In the genomic region with DNA sequence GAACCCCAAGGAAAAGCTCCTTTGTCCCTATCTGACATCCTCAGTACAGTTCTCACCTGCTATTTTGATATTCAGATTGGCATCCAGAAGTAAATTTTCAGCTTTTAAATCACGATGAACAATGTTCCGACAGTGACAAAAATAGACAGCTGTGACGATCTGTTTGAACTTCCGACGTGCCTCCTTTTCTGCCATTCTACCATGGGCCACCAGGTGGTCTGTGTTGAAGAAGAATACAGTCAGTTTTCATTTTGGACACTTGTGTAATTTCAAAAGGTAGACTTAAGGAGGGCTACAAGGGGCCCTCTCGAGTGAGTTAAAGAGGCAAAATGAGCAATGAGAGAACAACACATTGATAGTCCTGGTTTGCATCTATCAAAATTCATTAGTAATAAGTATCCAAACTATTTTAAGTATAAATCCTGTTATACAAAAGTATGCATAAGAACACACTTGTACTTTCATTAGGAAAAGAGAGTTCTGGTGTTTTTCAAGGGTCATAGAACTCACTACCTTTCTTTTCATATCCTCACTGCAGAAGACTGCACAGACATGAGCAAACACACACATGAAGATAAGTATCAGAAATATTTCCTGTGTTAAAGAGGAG, we compare ENCODE assay signal across 8 cellular contexts.
DNase-seq lines count a peak whose midpoint lies in the region; ATAC-seq and TF ChIP-seq lines count a peak whose summit lies in the region.

No MANE protein-coding gene starts in this region.

- DNase-seq in GM13976 (ENCODE audit: low spot score), result no peak
- peak; percentile 25 for DNase-seq in SK-MEL-5 (ENCODE audit: low read depth, low spot score)
- no peak for DNase-seq in breast epithelium (ENCODE audit: low spot score in 2 of 2)
- no peak for DNase-seq in spleen
- DNase-seq in NCI-H1694 treated with DMSO at 0.1 percent for 48 hours (lab: John Stamatoyannopoulos, UW), result no peak
- DNase-seq in GDM1 (lab: John Stamatoyannopoulos, UW), result no peak
- no peak for DNase-seq in anterior cingulate cortex (lab: John Stamatoyannopoulos, UW)

- 34 to 60% (median 45%) methylated on average over 6 of the region's 6 CpGs for WGBS in spleen, 5 donors

- ATAC-seq in GM19467 (IDR thresholded peaks at IDR 0.05; ENCODE audit: unreplicated experiment), result no peak

- H3K4me3 ChIP-seq in breast epithelium, result no peak overlapping the region
- H3K4me3 ChIP-seq in spleen, result no peak overlapping the region

- intact Hi-C loops in breast epithelium (cut with DNase I; ENCODE audit: low total_unique reads) (no loop called here), spleen (cut with DNase I; ENCODE audit: low total_unique reads) (no loop called here)

- H3K36me3 ChIP-seq in breast epithelium (no peaks in the 10 kb centered on the region), spleen (peaks cover 0 to 44% (median under 1%) of the 10 kb centered on the region in 6 donors)

- no peaks in the 10 kb centered on the region for H3K4me1 ChIP-seq in breast epithelium
- H3K4me1 ChIP-seq in spleen, result peaks cover 55 to 86% (median 79%) of the 10 kb centered on the region in 6 donors

- no peak for TF ChIP-seq POLR2A in breast epithelium (IDR thresholded peaks at IDR 0.05)
- TF ChIP-seq POLR2A in spleen (IDR thresholded peaks at IDR 0.05), result no peak

- TF ChIP-seq CTCF in GM13976 (IDR thresholded peaks at IDR 0.05; ENCODE audit: borderline replicate concordance, control extremely low read depth, extremely low read depth, insufficient read depth, missing control alignments) (peak; percentile 27), breast epithelium (IDR thresholded peaks at IDR 0.05) (peak in 2 of 3 donors; percentile 10 to 31), spleen (IDR thresholded peaks at IDR 0.05 in 8 of 11, conservative IDR thresholded peaks at IDR 0.05 in 3 of 11) (peak in 10 of 11 experiments; percentile 40 to 70 (median 56))

- H3K27me3 ChIP-seq in breast epithelium (no peaks in the 10 kb centered on the region), spleen (replicated peaks in 1 of 7) (no peaks in the 10 kb centered on the region)

- H3K9me3 ChIP-seq in breast epithelium (no peaks in the 10 kb centered on the region), spleen (no peaks in the 10 kb centered on the region)

- H3K27ac ChIP-seq in breast epithelium, result no peak overlapping the region
- H3K27ac ChIP-seq in spleen, result peak overlapping the region; percentile 59 to 89 (median 74)

- in situ Hi-C loops in GM13976 (cut with MboI; ENCODE audit: low sequenced_read_pairs, unreplicated experiment) (no loop called here), SK-MEL-5 (cut with HindIII; ENCODE audit: low pct_unique_long_range_greater_than_20kb, low sequenced_read_pairs) (no loop called here)

Comparison
In these comparisons a context has a peak if more than half of its experiments do, and no peak if none do; other contexts are left out.
1. H3K27ac ChIP-seq: peak in spleen (8 of 8); none in breast epithelium (0 of 2).
2. Peak in every context shown above with its lines, with median percentiles within 50 percentile points of each other: CTCF ChIP-seq.